Comparison of ENCODE assay signal across 1 cellular context in the genomic region with DNA sequence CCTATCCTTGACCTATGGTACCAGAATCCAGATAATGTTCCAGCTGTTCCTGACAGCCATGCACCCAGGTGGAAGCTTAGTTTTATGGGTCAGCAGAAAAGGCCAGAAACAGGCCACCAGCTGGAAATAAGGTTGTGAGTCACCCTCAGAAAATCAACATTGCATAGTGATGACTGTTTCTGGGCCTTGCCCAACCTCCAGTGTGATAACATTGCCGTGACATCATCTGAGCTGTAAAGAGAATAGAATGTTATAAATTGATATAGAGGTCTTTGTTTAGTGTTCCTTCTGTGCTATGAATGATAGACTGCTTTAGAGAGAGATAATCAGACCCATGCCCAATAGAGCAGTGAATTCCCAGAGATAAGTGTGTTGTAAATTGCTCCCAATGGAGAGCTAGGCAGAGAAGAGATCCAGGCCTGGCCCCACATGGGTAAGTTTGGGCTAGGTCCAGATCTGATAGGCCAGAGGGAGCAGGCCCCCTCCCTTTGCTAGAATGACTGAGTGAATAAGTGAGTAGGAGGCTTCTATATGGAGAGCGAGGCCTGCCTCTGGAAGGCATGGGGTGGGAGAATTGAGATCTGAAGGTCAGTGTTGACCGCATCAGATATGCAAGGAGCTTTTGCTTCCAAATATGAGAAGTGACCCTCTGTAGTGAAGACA.
TF ChIP-seq lines count a peak whose summit lies in the region.

No MANE protein-coding gene starts in this region.

TF ChIP-seq in HEK293, 187 proteins besides CTCF, POLR2A, EP300 and RAD21 (continued from another document and continues in another):
- TF ChIP-seq, protein P1, sequence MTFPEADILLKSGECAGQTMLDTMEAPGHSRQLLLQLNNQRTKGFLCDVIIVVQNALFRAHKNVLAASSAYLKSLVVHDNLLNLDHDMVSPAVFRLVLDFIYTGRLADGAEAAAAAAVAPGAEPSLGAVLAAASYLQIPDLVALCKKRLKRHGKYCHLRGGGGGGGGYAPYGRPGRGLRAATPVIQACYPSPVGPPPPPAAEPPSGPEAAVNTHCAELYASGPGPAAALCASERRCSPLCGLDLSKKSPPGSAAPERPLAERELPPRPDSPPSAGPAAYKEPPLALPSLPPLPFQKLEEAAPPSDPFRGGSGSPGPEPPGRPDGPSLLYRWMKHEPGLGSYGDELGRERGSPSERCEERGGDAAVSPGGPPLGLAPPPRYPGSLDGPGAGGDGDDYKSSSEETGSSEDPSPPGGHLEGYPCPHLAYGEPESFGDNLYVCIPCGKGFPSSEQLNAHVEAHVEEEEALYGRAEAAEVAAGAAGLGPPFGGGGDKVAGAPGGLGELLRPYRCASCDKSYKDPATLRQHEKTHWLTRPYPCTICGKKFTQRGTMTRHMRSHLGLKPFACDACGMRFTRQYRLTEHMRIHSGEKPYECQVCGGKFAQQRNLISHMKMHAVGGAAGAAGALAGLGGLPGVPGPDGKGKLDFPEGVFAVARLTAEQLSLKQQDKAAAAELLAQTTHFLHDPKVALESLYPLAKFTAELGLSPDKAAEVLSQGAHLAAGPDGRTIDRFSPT (tag by site-specific recombination; IDR thresholded peaks at IDR 0.05), result peak; percentile 89
- TF ChIP-seq, protein P2, sequence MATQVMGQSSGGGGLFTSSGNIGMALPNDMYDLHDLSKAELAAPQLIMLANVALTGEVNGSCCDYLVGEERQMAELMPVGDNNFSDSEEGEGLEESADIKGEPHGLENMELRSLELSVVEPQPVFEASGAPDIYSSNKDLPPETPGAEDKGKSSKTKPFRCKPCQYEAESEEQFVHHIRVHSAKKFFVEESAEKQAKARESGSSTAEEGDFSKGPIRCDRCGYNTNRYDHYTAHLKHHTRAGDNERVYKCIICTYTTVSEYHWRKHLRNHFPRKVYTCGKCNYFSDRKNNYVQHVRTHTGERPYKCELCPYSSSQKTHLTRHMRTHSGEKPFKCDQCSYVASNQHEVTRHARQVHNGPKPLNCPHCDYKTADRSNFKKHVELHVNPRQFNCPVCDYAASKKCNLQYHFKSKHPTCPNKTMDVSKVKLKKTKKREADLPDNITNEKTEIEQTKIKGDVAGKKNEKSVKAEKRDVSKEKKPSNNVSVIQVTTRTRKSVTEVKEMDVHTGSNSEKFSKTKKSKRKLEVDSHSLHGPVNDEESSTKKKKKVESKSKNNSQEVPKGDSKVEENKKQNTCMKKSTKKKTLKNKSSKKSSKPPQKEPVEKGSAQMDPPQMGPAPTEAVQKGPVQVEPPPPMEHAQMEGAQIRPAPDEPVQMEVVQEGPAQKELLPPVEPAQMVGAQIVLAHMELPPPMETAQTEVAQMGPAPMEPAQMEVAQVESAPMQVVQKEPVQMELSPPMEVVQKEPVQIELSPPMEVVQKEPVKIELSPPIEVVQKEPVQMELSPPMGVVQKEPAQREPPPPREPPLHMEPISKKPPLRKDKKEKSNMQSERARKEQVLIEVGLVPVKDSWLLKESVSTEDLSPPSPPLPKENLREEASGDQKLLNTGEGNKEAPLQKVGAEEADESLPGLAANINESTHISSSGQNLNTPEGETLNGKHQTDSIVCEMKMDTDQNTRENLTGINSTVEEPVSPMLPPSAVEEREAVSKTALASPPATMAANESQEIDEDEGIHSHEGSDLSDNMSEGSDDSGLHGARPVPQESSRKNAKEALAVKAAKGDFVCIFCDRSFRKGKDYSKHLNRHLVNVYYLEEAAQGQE (tag by site-specific recombination; IDR thresholded peaks at IDR 0.05), result 0 out of 2 replicates have a peak, but pooled peaks have one; percentile 27
- TF ChIP-seq MZF1 (tag by site-specific recombination; IDR thresholded peaks at IDR 0.05; ENCODE audit: borderline replicate concordance) (no peak), ZNF658 (tag by site-specific recombination; IDR thresholded peaks at IDR 0.05) (no peak), ZNF155 (tag by site-specific recombination; IDR thresholded peaks at IDR 0.05) (no peak), SP7 (tag by site-specific recombination; IDR thresholded peaks at IDR 0.05) (peak; percentile 87), HOXC10 (CRISPR knock-in tag; IDR thresholded peaks at IDR 0.05) (no peak), ZFP69B (tag by site-specific recombination; IDR thresholded peaks at IDR 0.05) (peak; percentile 79), ZNF394 (tag by site-specific recombination; IDR thresholded peaks at IDR 0.05; ENCODE audit: borderline replicate concordance) (peak; percentile 57), OSR2 (tag by site-specific recombination; IDR thresholded peaks at IDR 0.05) (0 out of 2 replicates have a peak, but pooled peaks have one; percentile 35), TCF7L2 (IDR thresholded peaks at IDR 0.05; ENCODE audit: borderline replicate concordance, low read depth, low read length) (no peak), FEZF1 (tag by site-specific recombination; IDR thresholded peaks at IDR 0.05) (peak; percentile 59)
- TF ChIP-seq, protein P3, sequence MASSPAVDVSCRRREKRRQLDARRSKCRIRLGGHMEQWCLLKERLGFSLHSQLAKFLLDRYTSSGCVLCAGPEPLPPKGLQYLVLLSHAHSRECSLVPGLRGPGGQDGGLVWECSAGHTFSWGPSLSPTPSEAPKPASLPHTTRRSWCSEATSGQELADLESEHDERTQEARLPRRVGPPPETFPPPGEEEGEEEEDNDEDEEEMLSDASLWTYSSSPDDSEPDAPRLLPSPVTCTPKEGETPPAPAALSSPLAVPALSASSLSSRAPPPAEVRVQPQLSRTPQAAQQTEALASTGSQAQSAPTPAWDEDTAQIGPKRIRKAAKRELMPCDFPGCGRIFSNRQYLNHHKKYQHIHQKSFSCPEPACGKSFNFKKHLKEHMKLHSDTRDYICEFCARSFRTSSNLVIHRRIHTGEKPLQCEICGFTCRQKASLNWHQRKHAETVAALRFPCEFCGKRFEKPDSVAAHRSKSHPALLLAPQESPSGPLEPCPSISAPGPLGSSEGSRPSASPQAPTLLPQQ (tag by site-specific recombination; IDR thresholded peaks at IDR 0.05), result peak; percentile 91
- TF ChIP-seq, protein P4, sequence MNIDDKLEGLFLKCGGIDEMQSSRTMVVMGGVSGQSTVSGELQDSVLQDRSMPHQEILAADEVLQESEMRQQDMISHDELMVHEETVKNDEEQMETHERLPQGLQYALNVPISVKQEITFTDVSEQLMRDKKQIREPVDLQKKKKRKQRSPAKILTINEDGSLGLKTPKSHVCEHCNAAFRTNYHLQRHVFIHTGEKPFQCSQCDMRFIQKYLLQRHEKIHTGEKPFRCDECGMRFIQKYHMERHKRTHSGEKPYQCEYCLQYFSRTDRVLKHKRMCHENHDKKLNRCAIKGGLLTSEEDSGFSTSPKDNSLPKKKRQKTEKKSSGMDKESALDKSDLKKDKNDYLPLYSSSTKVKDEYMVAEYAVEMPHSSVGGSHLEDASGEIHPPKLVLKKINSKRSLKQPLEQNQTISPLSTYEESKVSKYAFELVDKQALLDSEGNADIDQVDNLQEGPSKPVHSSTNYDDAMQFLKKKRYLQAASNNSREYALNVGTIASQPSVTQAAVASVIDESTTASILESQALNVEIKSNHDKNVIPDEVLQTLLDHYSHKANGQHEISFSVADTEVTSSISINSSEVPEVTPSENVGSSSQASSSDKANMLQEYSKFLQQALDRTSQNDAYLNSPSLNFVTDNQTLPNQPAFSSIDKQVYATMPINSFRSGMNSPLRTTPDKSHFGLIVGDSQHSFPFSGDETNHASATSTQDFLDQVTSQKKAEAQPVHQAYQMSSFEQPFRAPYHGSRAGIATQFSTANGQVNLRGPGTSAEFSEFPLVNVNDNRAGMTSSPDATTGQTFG (tag by site-specific recombination; IDR thresholded peaks at IDR 0.05; ENCODE audit: borderline replicate concordance), result no peak
- TF ChIP-seq, protein P5, sequence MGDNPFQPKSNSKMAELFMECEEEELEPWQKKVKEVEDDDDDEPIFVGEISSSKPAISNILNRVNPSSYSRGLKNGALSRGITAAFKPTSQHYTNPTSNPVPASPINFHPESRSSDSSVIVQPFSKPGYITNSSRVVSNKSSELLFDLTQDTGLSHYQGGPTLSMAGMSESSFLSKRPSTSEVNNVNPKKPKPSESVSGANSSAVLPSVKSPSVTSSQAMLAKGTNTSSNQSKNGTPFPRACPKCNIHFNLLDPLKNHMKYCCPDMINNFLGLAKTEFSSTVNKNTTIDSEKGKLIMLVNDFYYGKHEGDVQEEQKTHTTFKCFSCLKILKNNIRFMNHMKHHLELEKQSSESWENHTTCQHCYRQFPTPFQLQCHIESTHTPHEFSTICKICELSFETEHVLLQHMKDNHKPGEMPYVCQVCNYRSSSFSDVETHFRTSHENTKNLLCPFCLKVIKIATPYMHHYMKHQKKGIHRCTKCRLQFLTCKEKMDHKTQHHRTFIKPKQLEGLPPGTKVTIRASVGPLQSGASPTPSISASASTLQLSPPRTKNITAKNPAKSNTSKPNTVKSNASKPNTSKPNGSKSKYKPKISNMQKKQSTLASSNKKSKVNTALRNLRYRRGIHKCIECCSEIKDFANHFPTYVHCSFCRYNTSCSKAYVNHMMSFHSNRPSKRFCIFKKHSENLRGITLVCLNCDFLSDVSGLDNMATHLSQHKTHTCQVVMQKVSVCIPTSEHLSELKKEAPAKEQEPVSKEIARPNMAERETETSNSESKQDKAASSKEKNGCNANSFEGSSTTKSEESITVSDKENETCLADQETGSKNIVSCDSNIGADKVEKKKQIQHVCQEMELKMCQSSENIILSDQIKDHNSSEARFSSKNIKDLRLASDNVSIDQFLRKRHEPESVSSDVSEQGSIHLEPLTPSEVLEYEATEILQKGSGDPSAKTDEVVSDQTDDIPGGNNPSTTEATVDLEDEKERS (tag by site-specific recombination; IDR thresholded peaks at IDR 0.05), result no peak
- TF ChIP-seq, protein P6, sequence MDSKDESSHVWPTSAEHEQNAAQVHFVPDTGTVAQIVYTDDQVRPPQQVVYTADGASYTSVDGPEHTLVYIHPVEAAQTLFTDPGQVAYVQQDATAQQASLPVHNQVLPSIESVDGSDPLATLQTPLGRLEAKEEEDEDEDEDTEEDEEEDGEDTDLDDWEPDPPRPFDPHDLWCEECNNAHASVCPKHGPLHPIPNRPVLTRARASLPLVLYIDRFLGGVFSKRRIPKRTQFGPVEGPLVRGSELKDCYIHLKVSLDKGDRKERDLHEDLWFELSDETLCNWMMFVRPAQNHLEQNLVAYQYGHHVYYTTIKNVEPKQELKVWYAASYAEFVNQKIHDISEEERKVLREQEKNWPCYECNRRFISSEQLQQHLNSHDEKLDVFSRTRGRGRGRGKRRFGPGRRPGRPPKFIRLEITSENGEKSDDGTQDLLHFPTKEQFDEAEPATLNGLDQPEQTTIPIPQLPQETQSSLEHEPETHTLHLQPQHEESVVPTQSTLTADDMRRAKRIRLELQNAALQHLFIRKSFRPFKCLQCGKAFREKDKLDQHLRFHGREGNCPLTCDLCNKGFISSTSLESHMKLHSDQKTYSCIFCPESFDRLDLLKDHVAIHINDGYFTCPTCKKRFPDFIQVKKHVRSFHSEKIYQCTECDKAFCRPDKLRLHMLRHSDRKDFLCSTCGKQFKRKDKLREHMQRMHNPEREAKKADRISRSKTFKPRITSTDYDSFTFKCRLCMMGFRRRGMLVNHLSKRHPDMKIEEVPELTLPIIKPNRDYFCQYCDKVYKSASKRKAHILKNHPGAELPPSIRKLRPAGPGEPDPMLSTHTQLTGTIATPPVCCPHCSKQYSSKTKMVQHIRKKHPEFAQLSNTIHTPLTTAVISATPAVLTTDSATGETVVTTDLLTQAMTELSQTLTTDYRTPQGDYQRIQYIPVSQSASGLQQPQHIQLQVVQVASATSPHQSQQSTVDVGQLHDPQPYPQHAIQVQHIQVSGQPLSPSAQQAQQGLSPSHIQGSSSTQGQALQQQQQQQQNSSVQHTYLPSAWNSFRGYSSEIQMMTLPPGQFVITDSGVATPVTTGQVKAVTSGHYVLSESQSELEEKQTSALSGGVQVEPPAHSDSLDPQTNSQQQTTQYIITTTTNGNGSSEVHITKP (tag by site-specific recombination; IDR thresholded peaks at IDR 0.05), result peak; percentile 36; the same call in 1 of the 2 replicates
- TF ChIP-seq, protein P7, sequence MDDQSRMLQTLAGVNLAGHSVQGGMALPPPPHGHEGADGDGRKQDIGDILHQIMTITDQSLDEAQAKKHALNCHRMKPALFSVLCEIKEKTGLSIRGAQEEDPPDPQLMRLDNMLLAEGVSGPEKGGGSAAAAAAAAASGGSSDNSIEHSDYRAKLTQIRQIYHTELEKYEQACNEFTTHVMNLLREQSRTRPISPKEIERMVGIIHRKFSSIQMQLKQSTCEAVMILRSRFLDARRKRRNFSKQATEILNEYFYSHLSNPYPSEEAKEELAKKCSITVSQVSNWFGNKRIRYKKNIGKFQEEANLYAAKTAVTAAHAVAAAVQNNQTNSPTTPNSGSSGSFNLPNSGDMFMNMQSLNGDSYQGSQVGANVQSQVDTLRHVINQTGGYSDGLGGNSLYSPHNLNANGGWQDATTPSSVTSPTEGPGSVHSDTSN (CRISPR knock-in tag; IDR thresholded peaks at IDR 0.05), result no peak
- TF ChIP-seq, protein P8, sequence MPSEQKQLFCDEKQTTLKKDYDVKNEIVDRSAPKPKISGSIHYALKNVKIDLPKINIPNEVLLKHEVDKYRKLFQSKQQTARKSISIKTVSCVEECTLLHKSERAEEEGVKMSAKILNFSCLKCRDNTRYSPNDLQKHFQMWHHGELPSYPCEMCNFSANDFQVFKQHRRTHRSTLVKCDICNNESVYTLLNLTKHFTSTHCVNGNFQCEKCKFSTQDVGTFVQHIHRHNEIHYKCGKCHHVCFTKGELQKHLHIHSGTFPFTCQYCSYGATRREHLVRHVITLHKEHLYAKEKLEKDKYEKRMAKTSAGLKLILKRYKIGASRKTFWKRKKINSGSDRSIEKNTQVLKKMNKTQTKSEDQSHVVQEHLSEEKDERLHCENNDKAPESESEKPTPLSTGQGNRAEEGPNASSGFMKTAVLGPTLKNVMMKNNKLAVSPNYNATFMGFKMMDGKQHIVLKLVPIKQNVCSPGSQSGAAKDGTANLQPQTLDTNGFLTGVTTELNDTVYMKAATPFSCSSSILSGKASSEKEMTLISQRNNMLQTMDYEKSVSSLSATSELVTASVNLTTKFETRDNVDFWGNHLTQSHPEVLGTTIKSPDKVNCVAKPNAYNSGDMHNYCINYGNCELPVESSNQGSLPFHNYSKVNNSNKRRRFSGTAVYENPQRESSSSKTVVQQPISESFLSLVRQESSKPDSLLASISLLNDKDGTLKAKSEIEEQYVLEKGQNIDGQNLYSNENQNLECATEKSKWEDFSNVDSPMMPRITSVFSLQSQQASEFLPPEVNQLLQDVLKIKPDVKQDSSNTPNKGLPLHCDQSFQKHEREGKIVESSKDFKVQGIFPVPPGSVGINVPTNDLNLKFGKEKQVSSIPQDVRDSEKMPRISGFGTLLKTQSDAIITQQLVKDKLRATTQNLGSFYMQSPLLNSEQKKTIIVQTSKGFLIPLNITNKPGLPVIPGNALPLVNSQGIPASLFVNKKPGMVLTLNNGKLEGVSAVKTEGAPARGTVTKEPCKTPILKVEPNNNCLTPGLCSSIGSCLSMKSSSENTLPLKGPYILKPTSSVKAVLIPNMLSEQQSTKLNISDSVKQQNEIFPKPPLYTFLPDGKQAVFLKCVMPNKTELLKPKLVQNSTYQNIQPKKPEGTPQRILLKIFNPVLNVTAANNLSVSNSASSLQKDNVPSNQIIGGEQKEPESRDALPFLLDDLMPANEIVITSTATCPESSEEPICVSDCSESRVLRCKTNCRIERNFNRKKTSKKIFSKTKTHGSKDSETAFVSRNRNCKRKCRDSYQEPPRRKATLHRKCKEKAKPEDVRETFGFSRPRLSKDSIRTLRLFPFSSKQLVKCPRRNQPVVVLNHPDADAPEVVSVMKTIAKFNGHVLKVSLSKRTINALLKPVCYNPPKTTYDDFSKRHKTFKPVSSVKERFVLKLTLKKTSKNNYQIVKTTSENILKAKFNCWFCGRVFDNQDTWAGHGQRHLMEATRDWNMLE (tag by site-specific recombination; conservative IDR thresholded peaks at IDR 0.05; ENCODE audit: low read depth), result peak; percentile 44; the same call in 1 of the 2 replicates
